ENCODE assay signal across 8 cellular contexts in genomic region chr21:17611414-17612022, GRCh38. TPM values are rescaled to one million over a fixed set of nuclear protein-coding genes. Genes with fewer than 3 reads are reported as not detected.
DNase-seq lines count a peak whose midpoint lies in the region; ATAC-seq, FAIRE-seq and TF ChIP-seq lines count a peak whose summit lies in the region.

No MANE protein-coding gene starts in this region.

- H3K27ac Mint-ChIP-seq in CD14-positive monocyte = peak overlapping the region; percentile 84 to 98 (median 96)
- peak overlapping the region; percentile 96 for H3K27ac Mint-ChIP-seq in activated CD8-positive, alpha-beta memory T cell treated with anti-CD3 and anti-CD28 coated beads, Interleukin-2, amount 10 ng/mL, durations not matched to agents 7 days and 5 days
- peak overlapping the region; percentile 98 for H3K27ac Mint-ChIP-seq in endothelial cell (ENCODE audit: unreplicated experiment)
- H3K27ac Mint-ChIP-seq in mesothelial cell of epicardium = peak overlapping the region; percentile 100

- H3K4me3 Mint-ChIP-seq in CD14-positive monocyte = peak overlapping the region; percentile 98 to 99
- H3K4me3 Mint-ChIP-seq in activated CD8-positive, alpha-beta memory T cell treated with anti-CD3 and anti-CD28 coated beads, Interleukin-2, amount 10 ng/mL, durations not matched to agents 7 days and 5 days = peak overlapping the region; percentile 90
- H3K4me3 Mint-ChIP-seq in endothelial cell (ENCODE audit: unreplicated experiment) = peak overlapping the region; percentile 97
- peak overlapping the region; percentile 90 for H3K4me3 Mint-ChIP-seq in mesothelial cell of epicardium

- H3K9me3 Mint-ChIP-seq in CD14-positive monocyte = no peaks in the 10 kb centered on the region
- H3K9me3 Mint-ChIP-seq in activated CD8-positive, alpha-beta memory T cell treated with anti-CD3 and anti-CD28 coated beads, Interleukin-2, amount 10 ng/mL, durations not matched to agents 7 days and 5 days (ENCODE audit: low read depth) = no peaks in the 10 kb centered on the region
- H3K9me3 Mint-ChIP-seq in endothelial cell (ENCODE audit: unreplicated experiment) = no peaks in the 10 kb centered on the region
- no peaks in the 10 kb centered on the region for H3K9me3 Mint-ChIP-seq in mesothelial cell of epicardium

- intact Hi-C loops in CD14-positive monocyte (cut with micrococcal nuclease) = loop anchor here in 1 of 2 donors (10.0 kb wide), 2 partner anchors 173 to 203 kb away; partner anchors contain the start of gene C21orf91

- H3K27me3 Mint-ChIP-seq in CD14-positive monocyte (ENCODE audit: low read depth in 3 of 3) = peaks cover 5 to 15% (median 8%) of the 10 kb centered on the region in 3 donors
- H3K27me3 Mint-ChIP-seq in activated CD8-positive, alpha-beta memory T cell treated with anti-CD3 and anti-CD28 coated beads, Interleukin-2, amount 10 ng/mL, durations not matched to agents 7 days and 5 days = no peaks in the 10 kb centered on the region
- H3K27me3 Mint-ChIP-seq in endothelial cell (ENCODE audit: unreplicated experiment) = peaks cover 9% of the 10 kb centered on the region
- H3K27me3 Mint-ChIP-seq in mesothelial cell of epicardium (ENCODE audit: low read depth) = no peaks in the 10 kb centered on the region

- H3K36me3 Mint-ChIP-seq in CD14-positive monocyte (peaks cover 7 to 18% of the 10 kb centered on the region in 2 donors), endothelial cell (ENCODE audit: low read depth, unreplicated experiment) (peaks cover 10% of the 10 kb centered on the region), mesothelial cell of epicardium (peaks cover 11% of the 10 kb centered on the region)
- H3K36me3 Mint-ChIP-seq in activated CD8-positive, alpha-beta memory T cell treated with anti-CD3 and anti-CD28 coated beads, Interleukin-2, amount 10 ng/mL, durations not matched to agents 7 days and 5 days = peaks cover 42% of the 10 kb centered on the region

- peak; percentile 94 for FAIRE-seq in GM19239 (lab: Jason Lieb, UNC)

- TF ChIP-seq CTCF in CD14-positive monocyte (IDR thresholded peaks at IDR 0.05) (no peak), endothelial cell (IDR thresholded peaks at IDR 0.05; ENCODE audit: unreplicated experiment) (no peak), mesothelial cell of epicardium (IDR thresholded peaks at IDR 0.05; ENCODE audit: unreplicated experiment) (no peak)

- CTCF ChIA-PET in activated CD8-positive, alpha-beta memory T cell treated with anti-CD3 and anti-CD28 coated beads, Interleukin-2, amount 10 ng/mL, durations not matched to agents 7 days and 5 days (lab: Charles Lee) = interaction anchor here (2.2 kb wide), 1 partner anchor 9 kb away, joined by 10 read pairs; no protein-coding TSS in a partner anchor

- DNase-seq in CD14-positive monocyte (ENCODE audit: low spot score) (peak; percentile 77), GM19239 (ENCODE audit: insufficient read length, low spot score) (peak; percentile 40), NCI-H82 (lab: John Stamatoyannopoulos, UW) (peak; percentile 89), endothelial cell (ENCODE audit: low spot score) (peak; percentile 63), mesothelial cell of epicardium (ENCODE audit: low spot score in 2 of 2, unreplicated experiment in 2 of 2) (peak; percentile 50 to 75)
- peak; percentile 90 for DNase-seq in activated CD8-positive, alpha-beta memory T cell treated with anti-CD3 and anti-CD28 coated beads, Interleukin-2, amount 10 ng/mL, durations not matched to agents 7 days and 5 days
- DNase-seq in stimulated activated CD8-positive, alpha-beta memory T cell treated with anti-CD3 and anti-CD28 coated beads, Interleukin-15, amount 100 ng/mL, for 24 hours (ENCODE audit: low read depth) = peak; percentile 46

- H3K4me1 Mint-ChIP-seq in CD14-positive monocyte = peaks cover 14% of the 10 kb centered on the region
- H3K4me1 Mint-ChIP-seq in activated CD8-positive, alpha-beta memory T cell treated with anti-CD3 and anti-CD28 coated beads, Interleukin-2, amount 10 ng/mL, durations not matched to agents 7 days and 5 days = peaks cover 59% of the 10 kb centered on the region
- H3K4me1 Mint-ChIP-seq in endothelial cell (ENCODE audit: unreplicated experiment) = peaks cover 12% of the 10 kb centered on the region
- peaks cover 37% of the 10 kb centered on the region for H3K4me1 Mint-ChIP-seq in mesothelial cell of epicardium

- peak; percentile 72 for ATAC-seq in HG03439 (IDR thresholded peaks at IDR 0.05; ENCODE audit: unreplicated experiment)
- ATAC-seq in activated CD8-positive, alpha-beta memory T cell treated with anti-CD3 and anti-CD28 coated beads, Interleukin-2, amount 10 ng/mL, durations not matched to agents 7 days and 5 days = peak; percentile 66

RNA-seq across cellular contexts. Expression of gene BTG3, which starts 1.2 kb away (rescaled TPM):
- 1 to 10 TPM; 1.9 to 2.0 TPM for polyA plus RNA-seq in CD14-positive monocyte
- total RNA-seq in activated CD8-positive, alpha-beta memory T cell treated with anti-CD3 and anti-CD28 coated beads, Interleukin-2, amount 10 ng/mL, durations not matched to agents 7 days and 5 days = 10 to 100 TPM; 57.5 to 65.8 TPM
- total RNA-seq in endothelial cell (ENCODE audit: unreplicated experiment) (18.5 TPM), mesothelial cell of epicardium (38.5 to 41.1 TPM (median 38.5 TPM) in 3 replicates)

Comparison
In these comparisons a context has a peak if more than half of its experiments do, and no peak if none do; other contexts are left out.
1. Peak in every context shown above with its lines: DNase-seq and ATAC-seq.
2. DNase-seq: peak in every context shown above with its lines; median percentile 90 in activated CD8-positive, alpha-beta memory T cell treated with anti-CD3 and anti-CD28 coated beads, Interleukin-2, amount 10 ng/mL, durations not matched to agents 7 days and 5 days; 89 in NCI-H82; 77 in CD14-positive monocyte; 63 in endothelial cell; 62 in mesothelial cell of epicardium; 46 in stimulated activated CD8-positive, alpha-beta memory T cell treated with anti-CD3 and anti-CD28 coated beads, Interleukin-15, amount 100 ng/mL, for 24 hours; 40 in GM19239.